ENCODE assay signal across 2 cellular contexts in the genomic region with DNA sequence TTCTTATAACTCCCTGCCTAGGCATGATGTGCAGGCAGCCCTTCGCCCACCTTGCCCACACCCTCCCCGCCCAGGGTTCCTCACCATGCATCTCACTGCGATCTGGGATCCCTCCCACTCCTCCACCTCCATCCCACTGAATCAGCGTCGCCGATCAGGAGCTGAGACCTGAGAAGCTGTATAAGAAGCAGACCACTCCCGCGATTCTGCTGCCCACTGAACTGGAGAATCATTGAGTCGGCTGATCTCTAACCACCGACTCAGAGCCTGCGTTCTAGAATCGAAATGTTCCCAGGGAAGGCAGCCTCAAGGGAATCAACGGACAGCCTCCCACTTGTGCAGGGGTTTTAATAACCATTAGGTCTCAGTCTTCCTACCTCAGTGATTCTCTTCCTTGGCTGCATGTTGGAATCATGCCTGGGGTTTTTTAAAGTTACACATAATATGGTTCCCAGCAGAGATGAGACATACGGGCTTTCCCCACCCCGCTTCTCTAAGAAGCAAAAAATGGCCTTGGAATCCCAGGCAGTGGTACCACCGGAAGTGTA.
TF ChIP-seq lines count a peak whose summit lies in the region.

No MANE protein-coding gene starts in this region.

TF ChIP-seq in SK-N-SH, 30 proteins besides CTCF, POLR2A, EP300 and RAD21 (continued from another document):
- TF ChIP-seq, protein P1, sequence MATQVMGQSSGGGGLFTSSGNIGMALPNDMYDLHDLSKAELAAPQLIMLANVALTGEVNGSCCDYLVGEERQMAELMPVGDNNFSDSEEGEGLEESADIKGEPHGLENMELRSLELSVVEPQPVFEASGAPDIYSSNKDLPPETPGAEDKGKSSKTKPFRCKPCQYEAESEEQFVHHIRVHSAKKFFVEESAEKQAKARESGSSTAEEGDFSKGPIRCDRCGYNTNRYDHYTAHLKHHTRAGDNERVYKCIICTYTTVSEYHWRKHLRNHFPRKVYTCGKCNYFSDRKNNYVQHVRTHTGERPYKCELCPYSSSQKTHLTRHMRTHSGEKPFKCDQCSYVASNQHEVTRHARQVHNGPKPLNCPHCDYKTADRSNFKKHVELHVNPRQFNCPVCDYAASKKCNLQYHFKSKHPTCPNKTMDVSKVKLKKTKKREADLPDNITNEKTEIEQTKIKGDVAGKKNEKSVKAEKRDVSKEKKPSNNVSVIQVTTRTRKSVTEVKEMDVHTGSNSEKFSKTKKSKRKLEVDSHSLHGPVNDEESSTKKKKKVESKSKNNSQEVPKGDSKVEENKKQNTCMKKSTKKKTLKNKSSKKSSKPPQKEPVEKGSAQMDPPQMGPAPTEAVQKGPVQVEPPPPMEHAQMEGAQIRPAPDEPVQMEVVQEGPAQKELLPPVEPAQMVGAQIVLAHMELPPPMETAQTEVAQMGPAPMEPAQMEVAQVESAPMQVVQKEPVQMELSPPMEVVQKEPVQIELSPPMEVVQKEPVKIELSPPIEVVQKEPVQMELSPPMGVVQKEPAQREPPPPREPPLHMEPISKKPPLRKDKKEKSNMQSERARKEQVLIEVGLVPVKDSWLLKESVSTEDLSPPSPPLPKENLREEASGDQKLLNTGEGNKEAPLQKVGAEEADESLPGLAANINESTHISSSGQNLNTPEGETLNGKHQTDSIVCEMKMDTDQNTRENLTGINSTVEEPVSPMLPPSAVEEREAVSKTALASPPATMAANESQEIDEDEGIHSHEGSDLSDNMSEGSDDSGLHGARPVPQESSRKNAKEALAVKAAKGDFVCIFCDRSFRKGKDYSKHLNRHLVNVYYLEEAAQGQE (IDR thresholded peaks at IDR 0.05; ENCODE audit: low read depth, low read length) = no peak
- no peak for TF ChIP-seq NFIC (IDR thresholded peaks at IDR 0.05; ENCODE audit: borderline replicate concordance)
- no peak for TF ChIP-seq CHD2 (IDR thresholded peaks at IDR 0.05; ENCODE audit: low read length, partially characterized antibody)
- TF ChIP-seq MEF2A (IDR thresholded peaks at IDR 0.05; ENCODE audit: borderline replicate concordance, low read depth) = no peak
- TF ChIP-seq, protein P2, sequence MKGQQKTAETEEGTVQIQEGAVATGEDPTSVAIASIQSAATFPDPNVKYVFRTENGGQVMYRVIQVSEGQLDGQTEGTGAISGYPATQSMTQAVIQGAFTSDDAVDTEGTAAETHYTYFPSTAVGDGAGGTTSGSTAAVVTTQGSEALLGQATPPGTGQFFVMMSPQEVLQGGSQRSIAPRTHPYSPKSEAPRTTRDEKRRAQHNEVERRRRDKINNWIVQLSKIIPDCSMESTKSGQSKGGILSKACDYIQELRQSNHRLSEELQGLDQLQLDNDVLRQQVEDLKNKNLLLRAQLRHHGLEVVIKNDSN (IDR thresholded peaks at IDR 0.05; ENCODE audit: borderline replicate concordance, low read depth) = no peak
- no peak for TF ChIP-seq POLR2AphosphoS5 (IDR thresholded peaks at IDR 0.05; ENCODE audit: low read depth, low read length)
- TF ChIP-seq RCOR1 (IDR thresholded peaks at IDR 0.05; ENCODE audit: low read length) = no peak
- no peak for TF ChIP-seq TAF1 (IDR thresholded peaks at IDR 0.05; ENCODE audit: borderline replicate concordance, low read depth, low read length)
- TF ChIP-seq MXI1 (IDR thresholded peaks at IDR 0.05; ENCODE audit: low read depth, low read length) = no peak
- TF ChIP-seq ELF1 (IDR thresholded peaks at IDR 0.05) = no peak
- no peak for TF ChIP-seq NRF1 (IDR thresholded peaks at IDR 0.05; ENCODE audit: low read depth, low read length)
- no peak for TF ChIP-seq JUND (IDR thresholded peaks at IDR 0.05)
TF ChIP-seq in SK-N-SH: peak in this region for 0.

TF ChIP-seq in SK-N-SH treated with all-trans-retinoic acid at 6 μM for 48 hours, 23 proteins besides CTCF, POLR2A, EP300 and RAD21 (continued from another document):
- TF ChIP-seq, protein P3, sequence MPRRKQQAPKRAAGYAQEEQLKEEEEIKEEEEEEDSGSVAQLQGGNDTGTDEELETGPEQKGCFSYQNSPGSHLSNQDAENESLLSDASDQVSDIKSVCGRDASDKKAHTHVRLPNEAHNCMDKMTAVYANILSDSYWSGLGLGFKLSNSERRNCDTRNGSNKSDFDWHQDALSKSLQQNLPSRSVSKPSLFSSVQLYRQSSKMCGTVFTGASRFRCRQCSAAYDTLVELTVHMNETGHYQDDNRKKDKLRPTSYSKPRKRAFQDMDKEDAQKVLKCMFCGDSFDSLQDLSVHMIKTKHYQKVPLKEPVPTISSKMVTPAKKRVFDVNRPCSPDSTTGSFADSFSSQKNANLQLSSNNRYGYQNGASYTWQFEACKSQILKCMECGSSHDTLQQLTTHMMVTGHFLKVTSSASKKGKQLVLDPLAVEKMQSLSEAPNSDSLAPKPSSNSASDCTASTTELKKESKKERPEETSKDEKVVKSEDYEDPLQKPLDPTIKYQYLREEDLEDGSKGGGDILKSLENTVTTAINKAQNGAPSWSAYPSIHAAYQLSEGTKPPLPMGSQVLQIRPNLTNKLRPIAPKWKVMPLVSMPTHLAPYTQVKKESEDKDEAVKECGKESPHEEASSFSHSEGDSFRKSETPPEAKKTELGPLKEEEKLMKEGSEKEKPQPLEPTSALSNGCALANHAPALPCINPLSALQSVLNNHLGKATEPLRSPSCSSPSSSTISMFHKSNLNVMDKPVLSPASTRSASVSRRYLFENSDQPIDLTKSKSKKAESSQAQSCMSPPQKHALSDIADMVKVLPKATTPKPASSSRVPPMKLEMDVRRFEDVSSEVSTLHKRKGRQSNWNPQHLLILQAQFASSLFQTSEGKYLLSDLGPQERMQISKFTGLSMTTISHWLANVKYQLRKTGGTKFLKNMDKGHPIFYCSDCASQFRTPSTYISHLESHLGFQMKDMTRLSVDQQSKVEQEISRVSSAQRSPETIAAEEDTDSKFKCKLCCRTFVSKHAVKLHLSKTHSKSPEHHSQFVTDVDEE (CRISPR knock-in tag; IDR thresholded peaks at IDR 0.05) = no peak
- no peak for TF ChIP-seq TCF4 (CRISPR knock-in tag; IDR thresholded peaks at IDR 0.05; ENCODE audit: borderline replicate concordance)
- TF ChIP-seq CSDC2 (CRISPR knock-in tag; IDR thresholded peaks at IDR 0.05) = no peak
- TF ChIP-seq ESRRG (CRISPR knock-in tag; IDR thresholded peaks at IDR 0.05) = no peak
- TF ChIP-seq, protein P4, sequence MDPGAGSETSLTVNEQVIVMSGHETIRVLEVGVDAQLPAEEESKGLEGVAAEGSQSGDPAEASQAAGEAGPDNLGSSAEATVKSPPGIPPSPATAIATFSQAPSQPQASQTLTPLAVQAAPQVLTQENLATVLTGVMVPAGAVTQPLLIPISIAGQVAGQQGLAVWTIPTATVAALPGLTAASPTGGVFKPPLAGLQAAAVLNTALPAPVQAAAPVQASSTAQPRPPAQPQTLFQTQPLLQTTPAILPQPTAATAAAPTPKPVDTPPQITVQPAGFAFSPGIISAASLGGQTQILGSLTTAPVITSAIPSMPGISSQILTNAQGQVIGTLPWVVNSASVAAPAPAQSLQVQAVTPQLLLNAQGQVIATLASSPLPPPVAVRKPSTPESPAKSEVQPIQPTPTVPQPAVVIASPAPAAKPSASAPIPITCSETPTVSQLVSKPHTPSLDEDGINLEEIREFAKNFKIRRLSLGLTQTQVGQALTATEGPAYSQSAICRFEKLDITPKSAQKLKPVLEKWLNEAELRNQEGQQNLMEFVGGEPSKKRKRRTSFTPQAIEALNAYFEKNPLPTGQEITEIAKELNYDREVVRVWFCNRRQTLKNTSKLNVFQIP (CRISPR knock-in tag; IDR thresholded peaks at IDR 0.05; ENCODE audit: borderline replicate concordance, low read depth) = no peak
- TF ChIP-seq BACH2 (CRISPR knock-in tag; IDR thresholded peaks at IDR 0.05; ENCODE audit: borderline replicate concordance) = no peak
TF ChIP-seq in SK-N-SH treated with all-trans-retinoic acid at 6 μM for 48 hours: peak in this region for 0.
